In the genomic region with DNA sequence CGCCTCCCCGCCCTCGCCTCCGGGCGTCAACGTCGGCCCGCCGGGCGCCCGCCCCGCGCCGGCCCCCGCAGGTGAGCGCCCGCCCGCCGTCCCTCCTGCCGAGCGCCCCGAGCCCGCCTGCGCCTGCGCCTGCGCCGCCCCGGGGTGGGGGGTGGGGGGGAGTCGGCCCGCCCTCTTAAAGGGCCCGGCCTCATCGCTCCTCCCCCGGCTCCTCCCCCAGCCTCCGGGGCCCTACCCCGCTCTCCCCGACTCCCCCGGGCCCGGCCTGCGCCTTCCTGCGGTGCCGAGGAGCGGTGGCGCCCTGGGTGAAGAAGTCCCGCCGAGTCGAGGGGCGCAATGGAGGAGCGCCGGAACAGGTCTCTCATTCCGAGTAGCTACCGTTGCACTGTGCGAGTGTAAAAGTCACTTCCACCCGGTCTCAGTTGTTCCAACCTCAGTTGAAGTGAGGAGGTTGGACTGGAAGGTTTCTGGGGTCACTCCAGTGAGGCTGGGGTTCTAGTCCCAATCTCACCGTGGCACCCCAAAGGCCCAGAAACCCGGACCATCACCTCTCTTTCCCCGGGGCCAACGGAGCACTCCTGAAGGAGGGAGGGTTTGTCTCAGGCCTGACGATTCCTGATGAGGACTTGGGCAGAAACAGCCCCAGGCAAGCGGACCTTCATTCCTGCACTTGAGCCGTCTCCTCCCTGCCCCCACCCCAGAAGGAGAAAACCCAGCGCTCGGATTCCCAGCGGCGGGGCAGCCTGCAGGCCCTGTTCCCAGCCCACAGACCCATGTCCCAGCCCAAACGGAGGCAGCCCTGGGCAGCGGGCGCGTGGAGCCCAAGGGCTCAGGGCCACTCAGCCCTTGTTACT, we compare ENCODE assay signal across 8 cellular contexts. TPM values are rescaled to one million over a fixed set of nuclear protein-coding genes. Genes with fewer than 3 reads are reported as not detected.
A peak's percentile ranks its signal among the peaks of the same experiment; 100 is the strongest.
DNase-seq lines count a peak whose midpoint lies in the region; ATAC-seq and TF ChIP-seq lines count a peak whose summit lies in the region.

No MANE protein-coding gene starts in this region.

- no peak overlapping the region for H3K4me3 ChIP-seq in lower leg skin (ENCODE audit: low read depth, poor library complexity, severe bottlenecking)

- peak; percentile 34 for ATAC-seq in GM19043 (IDR thresholded peaks at IDR 0.05; ENCODE audit: low read depth, unreplicated experiment)
- ATAC-seq in HG03354 (IDR thresholded peaks at IDR 0.05; ENCODE audit: poor library complexity, severe bottlenecking, unreplicated experiment), result peak; percentile 39

- TF ChIP-seq POLR2A in lower leg skin (IDR thresholded peaks at IDR 0.05), result no peak

- 21 to 24% methylated on average over 25 to 32 of the region's 68 CpGs for WGBS in lower leg skin, 2 donors

- DNase-seq in AG08395 (ENCODE audit: low spot score) (peak; percentile 98), NCI-H510A (lab: John Stamatoyannopoulos, UW) (peak; percentile 65), dermis blood vessel endothelial cell (peak; percentile 75), lower leg skin (ENCODE audit: low spot score in 2 of 2) (peak; percentile 69 to 96)
- DNase-seq in activated CD4-positive, alpha-beta T cell treated with anti-CD3 and anti-CD28 coated beads, Interleukin-2, amount 50 U/mL, for 4 hours, result peak; percentile 87 to 88
- DNase-seq in stimulated activated CD4-positive, alpha-beta T cell treated with anti-CD3 and anti-CD28 coated beads, Interleukin-4, amount 100 ng/mL, for 4 hours, result peak; percentile 89 to 90

- intact Hi-C loops in lower leg skin (cut with DNase I; ENCODE audit: low total_unique reads), result loop anchor here (10.0 kb wide), 1 partner anchor 45 kb away; no protein-coding TSS in a partner anchor

- TF ChIP-seq CTCF in lower leg skin (IDR thresholded peaks at IDR 0.05), result no peak

RNA-seq across cellular contexts. Expression of a gene that starts 1.5 kb away (rescaled TPM):
- total RNA-seq in dermis blood vessel endothelial cell (16.6 and 20.1 TPM in 2 replicates), lower leg skin (100 to 1,000 TPM in 1 of 4 donors, 10 to 100 TPM in 3; 42.3 to 105 (median 53.1) TPM)
